29 cellular contexts compared by ENCODE assay signal in the genomic region with DNA sequence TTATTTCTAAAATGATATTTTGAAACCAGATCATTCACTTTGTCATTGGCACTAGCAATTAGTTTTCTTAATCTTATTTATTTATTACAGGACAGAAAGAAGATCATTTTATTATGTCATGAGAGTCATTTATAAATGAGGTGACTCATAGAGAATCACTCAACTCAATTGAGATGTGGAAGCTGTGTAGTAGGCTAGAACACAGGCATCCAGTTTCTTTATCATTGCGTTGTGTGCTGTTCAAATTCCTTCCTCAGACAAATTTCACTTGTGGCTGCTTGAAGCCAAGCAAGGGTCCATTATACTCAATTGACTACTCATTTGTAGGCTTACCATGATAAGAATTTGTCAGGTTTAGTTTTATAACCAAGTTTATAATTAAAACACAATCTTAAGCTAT.
"Had no signal": no experiment of that assay in that cellular context is flagged by ENCODE, and none has a peak within 500 bp of the region (broad histone marks: within the 10 kb centered on the region; RNA-seq: fewer than 3 reads in every experiment).

No MANE protein-coding gene starts in this region.

- H3K27ac ChIP-seq: ascending aorta, brain microvascular endothelial cell, KMS-11, Peyer's patch, RWPE1, SJSA1, VCaP had no signal

- ATAC-seq: activated naive CD4-positive, alpha-beta T cell treated with anti-CD3 and anti-CD28 coated beads, Interleukin-2, amount 50 U/mL, for 72 hours; activated naive CD8-positive, alpha-beta T cell treated with anti-CD3 and anti-CD28 coated beads, Interleukin-2, amount 50 U/mL, for 24 hours; activated T-cell treated with anti-CD3 and anti-CD28 coated beads, Interleukin-2, amount 50 U/mL, for 4 hours; T-helper 17 cell had no signal

- H3K27me3 Mint-ChIP-seq: activated CD4-positive, alpha-beta memory T cell treated with anti-CD3 and anti-CD28 coated beads for 36 hours; activated CD4-positive, alpha-beta T cell treated with anti-CD3 and anti-CD28 coated beads, Interleukin-2, amount 10 ng/mL, durations not matched to agents 7 days and 5 days; activated naive CD8-positive, alpha-beta T cell treated with anti-CD3 and anti-CD28 coated beads, Interleukin-2, amount 50 U/mL, for 24 hours; T-helper 17 cell had no signal

- H3K36me3 ChIP-seq: brain microvascular endothelial cell had no signal

- H3K27ac Mint-ChIP-seq: activated CD4-positive, alpha-beta memory T cell treated with anti-CD3 and anti-CD28 coated beads for 36 hours; activated CD4-positive, alpha-beta T cell treated with anti-CD3 and anti-CD28 coated beads, Interleukin-2, amount 10 ng/mL, durations not matched to agents 7 days and 5 days; activated naive CD4-positive, alpha-beta T cell treated with anti-CD3 and anti-CD28 coated beads, Interleukin-2, amount 50 U/mL, for 72 hours; activated naive CD8-positive, alpha-beta T cell treated with anti-CD3 and anti-CD28 coated beads, Interleukin-2, amount 50 U/mL, for 24 hours; T-helper 17 cell had no signal

- H3K4me1 ChIP-seq: ascending aorta, Peyer's patch, SJSA1 had no signal

- H3K9me3 ChIP-seq: ascending aorta, SJSA1 had no signal

- FAIRE-seq: TTC549 had no signal

- H3K4me3 ChIP-seq: ascending aorta, Peyer's patch, SJSA1 had no signal

- H3K4me2 ChIP-seq: KMS-11 had no signal

- DNase-seq: activated CD4-positive, alpha-beta memory T cell treated with anti-CD3 and anti-CD28 coated beads for 36 hours; activated CD4-positive, alpha-beta T cell treated with anti-CD3 and anti-CD28 coated beads, Interleukin-2, amount 10 ng/mL, durations not matched to agents 7 days and 5 days; activated CD4-positive, CD25-positive, alpha-beta regulatory T cell; activated CD8-positive, alpha-beta memory T cell treated with anti-CD3 and anti-CD28 coated beads for 24 hours; activated effector memory CD4-positive, alpha-beta T cell treated with anti-CD3 and anti-CD28 coated beads, Interleukin-2, amount 50 U/mL, for 16 hours; activated naive CD4-positive, alpha-beta T cell treated with Interleukin-2 at 50 U/mL for 16 hours; activated naive CD8-positive, alpha-beta T cell treated with anti-CD3 and anti-CD28 coated beads, Interleukin-2, amount 50 U/mL, for 24 hours; activated T-cell treated with anti-CD3 and anti-CD28 coated beads, Interleukin-2, amount 50 U/mL, for 4 hours; amniotic stem cell; brain microvascular endothelial cell; cerebellar nuclear complex; NCI-H1092; NCI-H1417; NCI-H2029; NCI-H2107; NCI-H2171 treated with DMSO at 0.1 percent for 48 hours; NCI-H226; NCI-H526; Peyer's patch; Right ventricle myocardium superior; T-helper 17 cell; T1000 had no signal

- H3K4me3 Mint-ChIP-seq: activated CD4-positive, alpha-beta memory T cell treated with anti-CD3 and anti-CD28 coated beads for 36 hours; activated CD4-positive, alpha-beta T cell treated with anti-CD3 and anti-CD28 coated beads, Interleukin-2, amount 10 ng/mL, durations not matched to agents 7 days and 5 days; activated naive CD8-positive, alpha-beta T cell treated with anti-CD3 and anti-CD28 coated beads, Interleukin-2, amount 50 U/mL, for 24 hours; activated T-cell treated with anti-CD3 and anti-CD28 coated beads, Interleukin-2, amount 50 U/mL, for 4 hours; T-helper 17 cell had no signal

- H3K9ac ChIP-seq: KMS-11 had no signal

- H3K27me3 ChIP-seq: ascending aorta, brain microvascular endothelial cell, Peyer's patch, SJSA1 had no signal
